1 cellular context compared by ENCODE assay signal in genomic region chr10:119687192-119688032, GRCh38.
A peak's percentile ranks its signal among the peaks of the same experiment; 100 is the strongest.
TF ChIP-seq lines count a peak whose summit lies in the region.

No MANE protein-coding gene starts in this region.

TF ChIP-seq in H1, 55 proteins besides CTCF, POLR2A, EP300 and RAD21:
- TF ChIP-seq TEAD4 (IDR thresholded peaks at IDR 0.05; ENCODE audit: low read depth, low read length) (no peak), RNF2 (IDR thresholded peaks at IDR 0.05; ENCODE audit: borderline replicate concordance, low read depth, low read length, missing control alignments, poor library complexity, severe bottlenecking) (no peak), ZNF274 (IDR thresholded peaks at IDR 0.05; ENCODE audit: borderline replicate concordance, extremely low read depth, low read length) (no peak), RFX5 (IDR thresholded peaks at IDR 0.05; ENCODE audit: borderline replicate concordance, low read depth, low read length) (no peak), CEBPB (IDR thresholded peaks at IDR 0.05; ENCODE audit: low read depth, low read length) (no peak), ATF2 (IDR thresholded peaks at IDR 0.05; ENCODE audit: low read length) (no peak), EGR1 (IDR thresholded peaks at IDR 0.05; ENCODE audit: borderline replicate concordance, low read depth, low read length) (no peak), SP2 (IDR thresholded peaks at IDR 0.05; ENCODE audit: low read length) (peak; percentile 46), ASH2L (IDR thresholded peaks at IDR 0.05; ENCODE audit: low read length) (peak; percentile 77), SRF (IDR thresholded peaks at IDR 0.05; ENCODE audit: low read depth, low read length) (no peak; the same call in 1 of the 2 replicates), CHD7 (IDR thresholded peaks at IDR 0.05; ENCODE audit: insufficient replicate concordance, low read length) (peak; percentile 77), SIN3A (conservative IDR thresholded peaks at IDR 0.05 in 1 of 2, IDR thresholded peaks at IDR 0.05 in 1 of 2; ENCODE audit: low read depth in 1 of 2, low read length in 2 of 2) (no peak), E2F6 (IDR thresholded peaks at IDR 0.05) (no peak), SIX5 (IDR thresholded peaks at IDR 0.05; ENCODE audit: low read depth, low read length) (no peak), GTF2F1 (IDR thresholded peaks at IDR 0.05; ENCODE audit: borderline replicate concordance, low read depth, low read length) (peak; percentile 53; the same call in 1 of the 2 replicates), KDM5A (IDR thresholded peaks at IDR 0.05; ENCODE audit: low read length) (no peak), MAFK (IDR thresholded peaks at IDR 0.05; ENCODE audit: low read depth, low read length) (no peak), POLR2AphosphoS5 (IDR thresholded peaks at IDR 0.05; ENCODE audit: low read depth, low read length) (no peak), BACH1 (IDR thresholded peaks at IDR 0.05; ENCODE audit: low read length) (no peak), NANOG (IDR thresholded peaks at IDR 0.05; ENCODE audit: insufficient read depth, low read depth, low read length, poor library complexity, severe bottlenecking) (peak; percentile 32), PHF8 (conservative IDR thresholded peaks at IDR 0.05; ENCODE audit: low read depth, low read length) (no peak), TCF12 (IDR thresholded peaks at IDR 0.05; ENCODE audit: low read depth, low read length) (no peak), HDAC6 (IDR thresholded peaks at IDR 0.05; ENCODE audit: low read depth, low read length) (no peak), CTBP2 (IDR thresholded peaks at IDR 0.05; ENCODE audit: borderline replicate concordance, insufficient read depth, insufficient read length, low read length) (peak; percentile 62), CHD1 (IDR thresholded peaks at IDR 0.05; ENCODE audit: low read depth, low read length) (no peak), TAF1 (IDR thresholded peaks at IDR 0.05; ENCODE audit: low read depth, low read length) (peak; percentile 76), ATF3 (IDR thresholded peaks at IDR 0.05; ENCODE audit: insufficient read depth, low read depth, low read length) (no peak), SIRT6 (IDR thresholded peaks at IDR 0.05; ENCODE audit: low read length) (no peak), HDAC2 (IDR thresholded peaks at IDR 0.05; ENCODE audit: borderline replicate concordance in 1 of 2, low read depth in 2 of 2, low read length in 2 of 2) (no peak), KDM1A (IDR thresholded peaks at IDR 0.05; ENCODE audit: borderline replicate concordance, low read length) (peak; percentile 77; the same call in 1 of the 2 replicates), CHD2 (IDR thresholded peaks at IDR 0.05; ENCODE audit: low read length) (no peak), KDM4A (IDR thresholded peaks at IDR 0.05; ENCODE audit: low read depth, low read length, severe bottlenecking) (peak; percentile 8), SP4 (IDR thresholded peaks at IDR 0.05; ENCODE audit: low read length) (no peak), SUZ12 (IDR thresholded peaks at IDR 0.05; ENCODE audit: low read length) (no peak), EZH2 (IDR thresholded peaks at IDR 0.05; ENCODE audit: low read depth, low read length, severe bottlenecking) (no peak), JUND (IDR thresholded peaks at IDR 0.05; ENCODE audit: low read length) (peak; percentile 36), CREB1 (IDR thresholded peaks at IDR 0.05) (no peak), SAP30 (IDR thresholded peaks at IDR 0.05; ENCODE audit: insufficient read depth, insufficient replicate concordance, low read length) (no peak), MAX (IDR thresholded peaks at IDR 0.05) (no peak), BRCA1 (IDR thresholded peaks at IDR 0.05; ENCODE audit: low read depth, low read length) (no peak), BCL11A (IDR thresholded peaks at IDR 0.05; ENCODE audit: low read depth in 2 of 2, low read length in 2 of 2) (no peak), TBP (IDR thresholded peaks at IDR 0.05; ENCODE audit: low read depth, low read length) (peak; percentile 75), USF2 (IDR thresholded peaks at IDR 0.05; ENCODE audit: low read length) (no peak), RXRA (IDR thresholded peaks at IDR 0.05; ENCODE audit: insufficient read depth, low read depth, low read length) (no peak), JUN (IDR thresholded peaks at IDR 0.05; ENCODE audit: low read depth, low read length) (no peak), TAF7 (optimal IDR thresholded peaks at IDR 0.05; ENCODE audit: borderline replicate concordance, low read depth, low read length) (no peak), SP1 (IDR thresholded peaks at IDR 0.05; ENCODE audit: low read depth, low read length) (peak; percentile 92), YY1 (IDR thresholded peaks at IDR 0.05; ENCODE audit: low read depth, low read length) (peak; percentile 58; the same call in 1 of the 2 replicates), POU5F1 (IDR thresholded peaks at IDR 0.05; ENCODE audit: low read depth, low read length) (peak; percentile 97), CBX8 (IDR thresholded peaks at IDR 0.05; ENCODE audit: borderline replicate concordance, low read depth, low read length) (no peak), GABPA (IDR thresholded peaks at IDR 0.05; ENCODE audit: borderline replicate concordance, insufficient read depth, low read length) (no peak), NRF1 (IDR thresholded peaks at IDR 0.05; ENCODE audit: low read depth, low read length) (no peak), CBX5 (IDR thresholded peaks at IDR 0.05; ENCODE audit: low read depth, low read length) (no peak), FOSL1 (IDR thresholded peaks at IDR 0.05; ENCODE audit: insufficient read depth, low read depth, low read length) (no peak), RBBP5 (IDR thresholded peaks at IDR 0.05; ENCODE audit: borderline replicate concordance, low read depth, low read length) (0 out of 2 replicates have a peak, but pooled peaks have one; percentile 67)
